Comparison of ENCODE assay signal across 8 cellular contexts in the genomic region with DNA sequence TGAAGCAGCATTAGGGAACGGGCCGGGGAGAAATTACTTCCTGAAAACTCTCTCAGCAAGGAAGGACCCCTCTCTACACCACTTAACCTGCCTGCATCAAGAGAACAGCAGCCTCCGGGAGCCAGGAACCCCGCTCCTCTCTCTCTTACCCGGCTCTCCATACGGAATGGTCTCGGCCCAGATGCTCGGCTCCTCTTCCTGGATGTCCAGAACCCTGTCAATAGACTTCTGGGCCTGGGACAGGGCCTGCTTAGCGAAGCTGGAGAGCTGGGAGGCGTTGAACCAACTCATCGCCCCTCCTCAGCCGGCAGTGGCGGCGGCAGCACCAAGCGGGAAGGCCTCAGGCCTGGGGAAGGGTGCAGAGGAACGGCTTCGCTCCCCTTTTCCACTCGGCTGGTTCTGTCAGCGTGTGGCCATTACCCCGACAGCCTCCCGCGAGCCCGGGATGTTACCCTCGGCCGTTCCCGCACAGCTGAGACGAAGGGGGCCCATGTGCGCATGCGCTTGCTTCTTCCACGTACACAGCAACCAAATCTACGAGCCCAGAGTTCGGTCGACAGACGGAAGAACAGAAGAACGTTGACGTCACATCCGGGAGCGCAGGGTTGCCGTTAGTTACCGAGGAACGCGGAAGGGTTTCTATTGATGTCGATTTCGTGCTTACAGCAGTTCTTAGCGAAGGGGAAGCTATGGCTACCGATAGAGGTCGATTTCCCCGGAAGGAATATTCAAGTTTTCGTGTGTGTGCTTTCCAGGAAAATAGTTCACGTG. TPM values are rescaled to one million over a fixed set of nuclear protein-coding genes. Genes with fewer than 3 reads are reported as not detected.
DNase-seq lines count a peak whose midpoint lies in the region; ATAC-seq and TF ChIP-seq lines count a peak whose summit lies in the region.

Gene TMF1 (minus strand): TSS at position 538 of the 771 bp plus-strand sequence. CDS start 247 bp downstream, at position 291.

- H3K27ac Mint-ChIP-seq in CD4-positive, CD25-positive, alpha-beta regulatory T cell = peak within 1 kb of the TSS; percentile 93 to 99 (median 98)
- H3K27ac Mint-ChIP-seq in stimulated activated effector memory CD8-positive, alpha-beta T cell treated with anti-CD3 and anti-CD28 coated beads, Interleukin-12 subunit alpha, Interleukin-12 subunit beta, amount 100 ng/mL, for 72 hours = peak within 1 kb of the TSS; percentile 99

- H3K27me3 Mint-ChIP-seq in CD4-positive, CD25-positive, alpha-beta regulatory T cell = no peaks in the 10 kb centered on the region

- H3K36me3 Mint-ChIP-seq in CD4-positive, CD25-positive, alpha-beta regulatory T cell = peaks cover 23% of the 10 kb centered on the region
- H3K36me3 Mint-ChIP-seq in stimulated activated effector memory CD8-positive, alpha-beta T cell treated with anti-CD3 and anti-CD28 coated beads, Interleukin-12 subunit alpha, Interleukin-12 subunit beta, amount 100 ng/mL, for 72 hours = peaks cover 96% of the 10 kb centered on the region

- H3K4me3 Mint-ChIP-seq in CD4-positive, CD25-positive, alpha-beta regulatory T cell = peak within 1 kb of the TSS; percentile 95 to 99 (median 99)
- H3K4me3 Mint-ChIP-seq in stimulated activated effector memory CD8-positive, alpha-beta T cell treated with anti-CD3 and anti-CD28 coated beads, Interleukin-12 subunit alpha, Interleukin-12 subunit beta, amount 100 ng/mL, for 72 hours = peak within 1 kb of the TSS; percentile 98

- ATAC-seq in CD4-positive, CD25-positive, alpha-beta regulatory T cell (ENCODE audit: low read depth in 2 of 2) = peak; percentile 92 to 93
- ATAC-seq in GM21423 (IDR thresholded peaks at IDR 0.05; ENCODE audit: unreplicated experiment) = peak; percentile 95
- peak; percentile 97 for ATAC-seq in stimulated activated effector memory CD8-positive, alpha-beta T cell treated with anti-CD3 and anti-CD28 coated beads, Interleukin-12 subunit alpha, Interleukin-12 subunit beta, amount 100 ng/mL, for 72 hours

- H3K9me3 ChIP-seq in CD4-positive, CD25-positive, alpha-beta regulatory T cell (ENCODE audit: control insufficient read depth in 2 of 2, low read length in 2 of 2) = no peaks in the 10 kb centered on the region

- peak; percentile 93 for TF ChIP-seq POLR2A in erythroblast (IDR thresholded peaks at IDR 0.05; ENCODE audit: low read length)

- H3K4me3 ChIP-seq in CD4-positive, CD25-positive, alpha-beta regulatory T cell (ENCODE audit: low read depth, low read length) = peak within 1 kb of the TSS; percentile 92

- H3K36me3 ChIP-seq in CD4-positive, CD25-positive, alpha-beta regulatory T cell (ENCODE audit: control insufficient read depth, insufficient read depth, low read length) = peaks cover 33% of the 10 kb centered on the region

- H3K27me3 ChIP-seq in CD4-positive, CD25-positive, alpha-beta regulatory T cell (ENCODE audit: control insufficient read depth, insufficient read depth, low read length) = no peaks in the 10 kb centered on the region

- H3K4me1 ChIP-seq in CD4-positive, CD25-positive, alpha-beta regulatory T cell (ENCODE audit: control insufficient read depth, insufficient read depth, low read length, poor library complexity, severe bottlenecking) = peaks cover 34% of the 10 kb centered on the region

- DNase-seq in CD4-positive, CD25-positive, alpha-beta regulatory T cell = peak; percentile 98 to 100 (median 98)
- DNase-seq in HuH-7 (ENCODE audit: low spot score) = peak; percentile 58
- peak; percentile 99 for DNase-seq in activated CD8-positive, alpha-beta memory T cell treated with anti-CD3 and anti-CD28 coated beads, Interleukin-2, amount 50 U/mL, for 1 hour (ENCODE audit: extremely low read depth)
- DNase-seq in erythroblast (lab: John Stamatoyannopoulos, UW) = no peak
- DNase-seq in myocyte (ENCODE audit: low read depth) = peak; percentile 99
- peak; percentile 90 to 98 for DNase-seq in stimulated activated effector memory CD8-positive, alpha-beta T cell treated with anti-CD3 and anti-CD28 coated beads, Interleukin-12 subunit alpha, Interleukin-12 subunit beta, amount 100 ng/mL, for 72 hours (ENCODE audit: low spot score in 2 of 2)
- DNase-seq in NCI-H1048 (lab: John Stamatoyannopoulos, UW) = no peak

- H3K9me3 Mint-ChIP-seq in CD4-positive, CD25-positive, alpha-beta regulatory T cell = no peaks in the 10 kb centered on the region
- no peaks in the 10 kb centered on the region for H3K9me3 Mint-ChIP-seq in stimulated activated effector memory CD8-positive, alpha-beta T cell treated with anti-CD3 and anti-CD28 coated beads, Interleukin-12 subunit alpha, Interleukin-12 subunit beta, amount 100 ng/mL, for 72 hours

- peak within 1 kb of the TSS; percentile 97 for H3K27ac ChIP-seq in CD4-positive, CD25-positive, alpha-beta regulatory T cell (ENCODE audit: insufficient read depth, low read length, poor library complexity, severe bottlenecking)

- H3K4me1 Mint-ChIP-seq in CD4-positive, CD25-positive, alpha-beta regulatory T cell = peaks cover 25 to 58% (median 39%) of the 10 kb centered on the region in 4 donors
- peaks cover 36% of the 10 kb centered on the region for H3K4me1 Mint-ChIP-seq in stimulated activated effector memory CD8-positive, alpha-beta T cell treated with anti-CD3 and anti-CD28 coated beads, Interleukin-12 subunit alpha, Interleukin-12 subunit beta, amount 100 ng/mL, for 72 hours

RNA-seq across cellular contexts. Expression of gene TMF1, which starts in this region (rescaled TPM):
- 71.3 TPM for total RNA-seq in CD4-positive, CD25-positive, alpha-beta regulatory T cell
- 10 to 100 TPM; 32.9 to 43.5 (median 35.2) TPM for polyA plus RNA-seq in CD4-positive, CD25-positive, alpha-beta regulatory T cell
- total RNA-seq in myocyte = 24.9 and 37.6 TPM in 2 replicates
- polyA plus RNA-seq in myocyte (2012) = 11.2 TPM

Comparison
In these comparisons a context has a peak if more than half of its experiments do, and no peak if none do; other contexts are left out.
1. DNase-seq: peak in CD4-positive, CD25-positive, alpha-beta regulatory T cell (3 of 3), HuH-7 (single experiment), activated CD8-positive, alpha-beta memory T cell treated with anti-CD3 and anti-CD28 coated beads, Interleukin-2, amount 50 U/mL, for 1 hour (single experiment), myocyte (single experiment) and stimulated activated effector memory CD8-positive, alpha-beta T cell treated with anti-CD3 and anti-CD28 coated beads, Interleukin-12 subunit alpha, Interleukin-12 subunit beta, amount 100 ng/mL, for 72 hours (2 of 2); none in erythroblast (0 of 2) and NCI-H1048 (single experiment).
2. Peak in every context shown above with its lines, with median percentiles within 50 percentile points of each other: ATAC-seq.